In the genomic region with DNA sequence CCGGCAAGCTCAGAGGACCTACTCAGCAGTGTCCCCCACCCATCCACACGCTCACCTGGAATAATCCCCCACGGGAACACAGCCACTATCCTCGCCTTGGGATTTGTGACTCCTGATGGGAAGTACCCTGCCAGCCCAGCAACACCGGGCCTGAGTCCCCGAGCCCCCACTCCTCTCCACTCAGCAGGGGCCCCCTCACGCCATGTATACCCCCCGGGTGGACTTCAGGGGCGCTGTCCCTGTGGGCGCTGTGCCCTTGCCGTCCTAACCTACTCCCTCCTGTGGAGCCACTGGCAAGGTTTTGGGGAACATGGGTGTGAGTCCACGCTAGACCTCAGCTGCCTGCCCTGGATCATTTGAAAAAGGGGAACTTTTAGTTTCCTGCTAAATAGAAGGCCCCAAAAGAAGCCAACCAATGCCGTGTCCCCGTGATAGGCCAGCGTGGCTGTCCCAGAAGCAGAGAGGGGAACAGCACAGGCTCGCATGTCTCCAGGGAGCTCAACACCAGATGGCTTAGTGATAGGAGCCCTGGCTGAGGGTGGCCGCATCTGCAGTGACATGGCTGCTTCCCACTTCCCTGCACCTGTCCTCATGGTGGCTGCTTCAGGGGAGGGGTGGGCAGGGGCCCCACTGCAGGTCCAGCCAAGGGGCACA, we compare ENCODE assay signal across 10 cellular contexts.
A peak's percentile ranks its signal among the peaks of the same experiment; 100 is the strongest.
DNase-seq lines count a peak whose midpoint lies in the region; TF ChIP-seq lines count a peak whose summit lies in the region.
"Had no signal": no experiment of that assay in that cellular context is flagged by ENCODE, and none has a peak within 500 bp of the region (broad histone marks: within the 10 kb centered on the region; RNA-seq: fewer than 3 reads in every experiment).

No MANE protein-coding gene starts in this region.

- peaks cover 3% of the 10 kb centered on the region for H3K36me3 Mint-ChIP-seq in IgD-negative memory B cell

- DNase-seq in NCI-H2107 treated with DMSO at 0.1 percent for 48 hours (lab: John Stamatoyannopoulos, UW; ENCODE audit: unreplicated experiment) (peak; percentile 53), NCI-H2107 (lab: John Stamatoyannopoulos, UW) (no peak), caudate nucleus (lab: John Stamatoyannopoulos, UW) (peak in 12 of 61 donors; percentile 26 to 62 (median 40)), spleen (peak; percentile 88), GOT3 (lab: John Stamatoyannopoulos, UW) (no peak)
- no peak for DNase-seq in stimulated activated CD4-positive, alpha-beta T cell treated with anti-CD3 and anti-CD28 coated beads, Interleukin-2, amount 100 ng/mL, for 24 hours
- no peak for DNase-seq in NK-92 treated with Interleukin-12 subunit alpha and Interleukin-12 subunit beta, amount 100 ng/mL, for 24 hours (lab: John Stamatoyannopoulos, UW)
- DNase-seq: 8988T had no signal

- H3K4me3 ChIP-seq in spleen: peak overlapping the region in 1 of 8 donors; percentile 61

- H3K4me3 Mint-ChIP-seq in IgD-negative memory B cell: peak overlapping the region in 3 of 4 donors; percentile 69 to 92 (median 77)

- no peak for TF ChIP-seq POLR2A in spleen (IDR thresholded peaks at IDR 0.05)

- peak overlapping the region; percentile 88 to 98 (median 88) for H3K27ac Mint-ChIP-seq in IgD-negative memory B cell

- H3K4me1 Mint-ChIP-seq in IgD-negative memory B cell: peaks cover 49 to 57% (median 52%) of the 10 kb centered on the region in 3 donors

- no peaks in the 10 kb centered on the region for H3K27me3 ChIP-seq in spleen (replicated peaks in 1 of 7)

- H3K9me3 ChIP-seq in spleen: no peaks in the 10 kb centered on the region

- WGBS in spleen, 5 donors: 29 to 64% (median 35%) methylated on average over 11 to 17 of the region's 17 CpGs

- H3K36me3 ChIP-seq in spleen: peaks cover 0 to 15% (median 0%) of the 10 kb centered on the region in 6 donors

- H3K4me1 ChIP-seq in spleen: peaks cover 56 to 90% (median 64%) of the 10 kb centered on the region in 6 donors

- H3K27me3 Mint-ChIP-seq in IgD-negative memory B cell: peaks cover 3% of the 10 kb centered on the region

- TF ChIP-seq CTCF in spleen (IDR thresholded peaks at IDR 0.05 in 8 of 11, conservative IDR thresholded peaks at IDR 0.05 in 3 of 11): peak in 1 of 11 experiments; percentile 7

- H3K9me3 Mint-ChIP-seq in IgD-negative memory B cell: no peaks in the 10 kb centered on the region
- H3K9me3 Mint-ChIP-seq: nephron had no signal

- H3K27ac ChIP-seq in caudate nucleus (ENCODE audit: low read depth, low read length): peak overlapping the region; percentile 95
- peak overlapping the region; percentile 15 to 98 (median 95) for H3K27ac ChIP-seq in spleen

- intact Hi-C loops in spleen (cut with DNase I; ENCODE audit: low total_unique reads): loop anchor here (5.0 to 10.0 kb wide), 2 partner anchors 50 to 52 kb away; no protein-coding TSS in a partner anchor

Comparison
In these comparisons a context has a peak if more than half of its experiments do, and no peak if none do; other contexts are left out.
1. DNase-seq: peak in NCI-H2107 treated with DMSO at 0.1 percent for 48 hours (single experiment) and spleen (single experiment); none in NCI-H2107 (single experiment), stimulated activated CD4-positive, alpha-beta T cell treated with anti-CD3 and anti-CD28 coated beads, Interleukin-2, amount 100 ng/mL, for 24 hours (0 of 2), GOT3 (single experiment) and NK-92 treated with Interleukin-12 subunit alpha and Interleukin-12 subunit beta, amount 100 ng/mL, for 24 hours (single experiment).